Comparison of ENCODE assay signal across 1 cellular context in the genomic region with DNA sequence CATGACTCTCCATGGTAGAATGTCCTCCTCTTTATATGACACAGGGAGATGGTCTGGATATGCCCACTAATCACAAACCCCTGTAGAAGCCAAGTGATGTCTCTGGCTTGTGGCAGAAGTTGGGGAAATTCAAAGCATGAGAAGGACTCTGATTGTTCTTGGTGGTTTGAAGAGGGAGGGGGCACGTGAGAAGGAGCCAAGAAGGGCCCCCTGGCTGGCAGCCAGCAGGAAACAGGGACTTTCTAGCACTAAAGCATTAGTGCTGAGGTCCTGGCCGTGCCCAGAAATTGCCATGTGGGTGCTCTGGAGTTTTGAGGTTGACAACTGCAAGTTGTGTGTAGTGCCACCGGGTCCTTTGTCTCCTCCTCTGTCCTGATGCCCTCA.
TF ChIP-seq lines count a peak whose summit lies in the region.

No MANE protein-coding gene starts in this region.

TF ChIP-seq in endothelial cell of umbilical vein, 7 proteins besides CTCF, POLR2A, EP300 and RAD21 (continued from another document):
- no peak for TF ChIP-seq JUN (IDR thresholded peaks at IDR 0.05; ENCODE audit: borderline replicate concordance, insufficient read depth, insufficient read length, low read depth)
- TF ChIP-seq GATA2 (IDR thresholded peaks at IDR 0.05; ENCODE audit: insufficient read depth, insufficient read length, low read depth, low read length) = no peak
- no peak for TF ChIP-seq MYC (IDR thresholded peaks at IDR 0.05; ENCODE audit: low read depth, low read length)
- no peak for TF ChIP-seq EZH2 (IDR thresholded peaks at IDR 0.05; ENCODE audit: borderline replicate concordance, low read depth, low read length, severe bottlenecking)
- no peak for TF ChIP-seq FOS (IDR thresholded peaks at IDR 0.05; ENCODE audit: borderline replicate concordance, insufficient read depth, low read length)
